Comparison of ENCODE assay signal across 12 cellular contexts in genomic region chr6:106178900-106179299, GRCh38.
"Had no signal": no experiment of that assay in that cellular context is flagged by ENCODE, and none has a peak within 500 bp of the region (broad histone marks: within the 10 kb centered on the region; RNA-seq: fewer than 3 reads in every experiment).

No MANE protein-coding gene starts in this region.

- ATAC-seq: heart right ventricle; left lobe of liver; natural killer cell treated with Interleukin-12 subunit alpha and Interleukin-12 subunit beta and Interleukin-15 and Interleukin-18, amount 100 ng/mL, for 72 hours; right lobe of liver; stimulated activated effector memory CD8-positive, alpha-beta T cell treated with anti-CD3 and anti-CD28 coated beads, Interleukin-12 subunit alpha, Interleukin-12 subunit beta, amount 100 ng/mL, for 72 hours had no signal

- H3K27me3 Mint-ChIP-seq: natural killer cell treated with Interleukin-12 subunit alpha and Interleukin-12 subunit beta and Interleukin-15 and Interleukin-18, amount 100 ng/mL, for 72 hours had no signal

- H3K4me3 Mint-ChIP-seq: natural killer cell treated with Interleukin-12 subunit alpha and Interleukin-12 subunit beta and Interleukin-15 and Interleukin-18, amount 100 ng/mL, for 72 hours; stimulated activated effector memory CD8-positive, alpha-beta T cell treated with anti-CD3 and anti-CD28 coated beads, Interleukin-12 subunit alpha, Interleukin-12 subunit beta, amount 100 ng/mL, for 72 hours had no signal

- H3K27ac Mint-ChIP-seq: natural killer cell treated with Interleukin-12 subunit alpha and Interleukin-12 subunit beta and Interleukin-15 and Interleukin-18, amount 100 ng/mL, for 72 hours; stimulated activated effector memory CD8-positive, alpha-beta T cell treated with anti-CD3 and anti-CD28 coated beads, Interleukin-12 subunit alpha, Interleukin-12 subunit beta, amount 100 ng/mL, for 72 hours had no signal

- DNase-seq: activated CD4-positive, alpha-beta T cell treated with anti-CD3 and anti-CD28 coated beads for 48 hours; colonic mucosa; effector CD4-positive, alpha-beta T cell; heart right ventricle; islet precursor cell; mammary epithelial cell; occipital lobe; right lobe of liver; tibial artery had no signal
